ENCODE assay signal across 18 cellular contexts in genomic region chr6:21752054-21752811, GRCh38.
A peak's percentile ranks its signal among the peaks of the same experiment; 100 is the strongest.
DNase-seq lines count a peak whose midpoint lies in the region; ATAC-seq and TF ChIP-seq lines count a peak whose summit lies in the region.
"Had no signal": no experiment of that assay in that cellular context is flagged by ENCODE, and none has a peak within 500 bp of the region (broad histone marks: within the 10 kb centered on the region; RNA-seq: fewer than 3 reads in every experiment).

No MANE protein-coding gene starts in this region.

- H3K4me3 Mint-ChIP-seq in MCF 10A (ENCODE audit: unreplicated experiment) (no peak overlapping the region), T-cell (no peak overlapping the region)
- H3K4me3 Mint-ChIP-seq: stimulated activated memory B cell treated with anti-CD40 and anti-IgM and Interleukin-4, amounts not matched to agents 10 μg/mL and 1 μg/mL and 100 μg/mL, for 72 hours had no signal

- POLR2A ChIA-PET in MCF 10A (lab: Yijun Ruan, JAX) (interaction anchor here (0.8 to 2.0 kb wide), 3 partner anchors 11 to 20 kb away, joined by 3 to 9 read pairs (median 7); no protein-coding TSS in a partner anchor), RWPE1 (lab: Yijun Ruan, JAX; ENCODE audit: low non-redundant PET) (no interaction called here), T-cell (lab: Charles Lee) (no interaction called here)

- H3K9me3 Mint-ChIP-seq in MCF 10A (ENCODE audit: unreplicated experiment) (no peaks in the 10 kb centered on the region), T-cell (no peaks in the 10 kb centered on the region)

- H3K27me3 Mint-ChIP-seq in MCF 10A (ENCODE audit: insufficient read depth, unreplicated experiment) (no peaks in the 10 kb centered on the region), T-cell (peaks cover 2 to 6% of the 10 kb centered on the region in 2 donors)
- H3K27me3 Mint-ChIP-seq: stimulated activated memory B cell treated with anti-CD40 and anti-IgM and Interleukin-4, amounts not matched to agents 10 μg/mL and 1 μg/mL and 100 μg/mL, for 72 hours had no signal

- no peaks in the 10 kb centered on the region for H3K36me3 ChIP-seq in mammary epithelial cell (ENCODE audit: insufficient read depth, low read length)
- H3K36me3 ChIP-seq: adrenal gland, heart left ventricle, transverse colon had no signal

- H3K27ac Mint-ChIP-seq in MCF 10A (ENCODE audit: low read depth, unreplicated experiment), result no peak overlapping the region
- H3K27ac Mint-ChIP-seq in T-cell, result no peak overlapping the region
- H3K27ac Mint-ChIP-seq: stimulated activated memory B cell treated with anti-CD40 and anti-IgM and Interleukin-4, amounts not matched to agents 10 μg/mL and 1 μg/mL and 100 μg/mL, for 72 hours had no signal

- H3K9me3 ChIP-seq in mammary epithelial cell (replicated peaks; ENCODE audit: insufficient read depth, low read length), result no peaks in the 10 kb centered on the region
- H3K9me3 ChIP-seq: adrenal gland, Caco-2, heart left ventricle, transverse colon had no signal

- H3K9ac ChIP-seq in mammary epithelial cell (ENCODE audit: insufficient read depth, low read length), result no peak overlapping the region
- H3K9ac ChIP-seq: KMS-11 had no signal

- intact Hi-C loops in mammary epithelial cell (cut with micrococcal nuclease), result loop anchor here (5.0 kb wide), 2 partner anchors 115 to 155 kb away; no protein-coding TSS in a partner anchor
- intact Hi-C loops in MCF 10A (cut with micrococcal nuclease), result no loop called here

- in situ Hi-C loops in mammary epithelial cell (cut with MboI; ENCODE audit: low sequenced_read_pairs in 2 of 2), result no loop called here

- CTCF ChIA-PET in mammary epithelial cell (lab: Charles Lee; ENCODE audit: low non-redundant PET) (no interaction called here), MCF 10A (lab: Yijun Ruan, JAX) (interaction anchor here (0.6 to 0.7 kb wide), 4 partner anchors 155 to 1476 kb away, joined by 3 to 4 read pairs (median 4); no protein-coding TSS in a partner anchor), RWPE1 (lab: Yijun Ruan, JAX) (interaction anchor here (0.5 to 0.7 kb wide), 2 partner anchors 118 to 165 kb away, joined by 4 to 5 read pairs; no protein-coding TSS in a partner anchor), T-cell (lab: Charles Lee) (interaction anchor here in 1 of 2 donors (0.7 kb wide), 2 partner anchors 17 to 41 kb away, joined by 4 read pairs; no protein-coding TSS in a partner anchor)

- no peaks in the 10 kb centered on the region for H4K20me1 ChIP-seq in mammary epithelial cell (ENCODE audit: insufficient read depth, low read length)

- WGBS in mammary epithelial cell (ENCODE audit: low coverage, missing lambda C conversion rate), result 50% methylated on average over 2 of the region's 4 CpGs

- H3K36me3 Mint-ChIP-seq in MCF 10A (ENCODE audit: insufficient read depth, unreplicated experiment), result no peaks in the 10 kb centered on the region
- H3K36me3 Mint-ChIP-seq in T-cell, result no peaks in the 10 kb centered on the region
- H3K36me3 Mint-ChIP-seq: stimulated activated memory B cell treated with anti-CD40 and anti-IgM and Interleukin-4, amounts not matched to agents 10 μg/mL and 1 μg/mL and 100 μg/mL, for 72 hours had no signal

- dilution Hi-C loops in mammary epithelial cell (cut with HindIII; ENCODE audit: low sequenced_read_pairs), result no loop called here

- TF ChIP-seq CTCF in mammary epithelial cell (conservative IDR thresholded peaks at IDR 0.05 in 1 of 2, IDR thresholded peaks at IDR 0.05 in 1 of 2; ENCODE audit: extremely low read depth in 1 of 2, insufficient read depth in 1 of 2, low read depth in 1 of 2, low read length in 2 of 2), result no peak
- TF ChIP-seq CTCF in MCF 10A (IDR thresholded peaks at IDR 0.05; ENCODE audit: unreplicated experiment), result no peak
- TF ChIP-seq CTCF in RWPE1 (conservative IDR thresholded peaks at IDR 0.05; ENCODE audit: low read depth), result no peak
- TF ChIP-seq CTCF in foreskin keratinocyte (conservative IDR thresholded peaks at IDR 0.05), result no peak

- ATAC-seq in foreskin keratinocyte, result peak; percentile 41
- no peak for ATAC-seq in HG03139 (IDR thresholded peaks at IDR 0.05; ENCODE audit: unreplicated experiment)
- ATAC-seq in T-cell (replicated peaks in 1 of 4), result no peak
- ATAC-seq: heart left ventricle; stimulated activated memory B cell treated with anti-CD40 and anti-IgM and Interleukin-4, amounts not matched to agents 10 μg/mL and 1 μg/mL and 100 μg/mL, for 72 hours had no signal

- peaks cover 36% of the 10 kb centered on the region for H3K4me1 Mint-ChIP-seq in MCF 10A (ENCODE audit: insufficient read depth, unreplicated experiment)
- H3K4me1 Mint-ChIP-seq in T-cell, result no peaks in the 10 kb centered on the region
- H3K4me1 Mint-ChIP-seq: stimulated activated memory B cell treated with anti-CD40 and anti-IgM and Interleukin-4, amounts not matched to agents 10 μg/mL and 1 μg/mL and 100 μg/mL, for 72 hours had no signal

- no peak overlapping the region for H3K4me3 ChIP-seq in mammary epithelial cell (replicated peaks in 1 of 3; ENCODE audit: insufficient read depth in 1 of 3, low read depth in 2 of 3, low read length in 3 of 3)
- H3K4me3 ChIP-seq: adrenal gland, heart left ventricle, transverse colon had no signal

- DNase-seq in mammary epithelial cell (no peak), MCF 10A (ENCODE audit: unreplicated experiment) (no peak), RWPE1 (ENCODE audit: low spot score) (peak; percentile 33), foreskin keratinocyte (peak in 1 of 2 donors; percentile 53), Ammon's horn (ENCODE audit: low spot score) (no peak), T-cell (no peak), HUDEP-2 (lab: John Stamatoyannopoulos, UW; ENCODE audit: unreplicated experiment in 76 of 76) (no peak)
- DNase-seq: activated CD4-positive, alpha-beta T cell treated with anti-CD3 and anti-CD28 coated beads, Interleukin-2, amount 50 U/mL, for 48 hours; adrenal gland; Caco-2; heart left ventricle; left cardiac atrium; NCI-H1436 treated with DMSO at 0.1 percent for 48 hours; NCI-H446 treated with DMSO at 0.1 percent for 48 hours; transverse colon had no signal

- H3K27me3 ChIP-seq in mammary epithelial cell (ENCODE audit: insufficient read depth, low read length) (no peaks in the 10 kb centered on the region), foreskin keratinocyte (no peaks in the 10 kb centered on the region)
- H3K27me3 ChIP-seq: adrenal gland, heart left ventricle, transverse colon had no signal

- no TSS peak for BruUV-seq in mammary epithelial cell (replicated peaks; lab: Mats Ljungman, UMichigan)
- no TSS peak for BruUV-seq in MCF 10A (replicated peaks; lab: Mats Ljungman, UMichigan)

- peak overlapping the region; percentile 1 for H3K27ac ChIP-seq in mammary epithelial cell (ENCODE audit: insufficient read depth, low read depth, low read length)
- H3K27ac ChIP-seq in RWPE1, result no peak overlapping the region
- no peak overlapping the region for H3K27ac ChIP-seq in foreskin keratinocyte
- H3K27ac ChIP-seq: adrenal gland, KMS-11, transverse colon had no signal

- peaks cover 51% of the 10 kb centered on the region for H3K4me1 ChIP-seq in mammary epithelial cell (ENCODE audit: insufficient read depth, low read length)
- H3K4me1 ChIP-seq in foreskin keratinocyte, result peaks cover 45% of the 10 kb centered on the region
- H3K4me1 ChIP-seq: adrenal gland had no signal

- H3K79me2 ChIP-seq in mammary epithelial cell (ENCODE audit: insufficient read depth, low read length), result no peaks in the 10 kb centered on the region

- H3K4me2 ChIP-seq in mammary epithelial cell (ENCODE audit: insufficient read depth, low read depth, low read length), result peak overlapping the region; percentile 53
- H3K4me2 ChIP-seq: KMS-11 had no signal

- no peak overlapping the region for H2AFZ ChIP-seq in mammary epithelial cell (ENCODE audit: low read depth, low read length)
